9 cellular contexts compared by ENCODE assay signal in the genomic region with DNA sequence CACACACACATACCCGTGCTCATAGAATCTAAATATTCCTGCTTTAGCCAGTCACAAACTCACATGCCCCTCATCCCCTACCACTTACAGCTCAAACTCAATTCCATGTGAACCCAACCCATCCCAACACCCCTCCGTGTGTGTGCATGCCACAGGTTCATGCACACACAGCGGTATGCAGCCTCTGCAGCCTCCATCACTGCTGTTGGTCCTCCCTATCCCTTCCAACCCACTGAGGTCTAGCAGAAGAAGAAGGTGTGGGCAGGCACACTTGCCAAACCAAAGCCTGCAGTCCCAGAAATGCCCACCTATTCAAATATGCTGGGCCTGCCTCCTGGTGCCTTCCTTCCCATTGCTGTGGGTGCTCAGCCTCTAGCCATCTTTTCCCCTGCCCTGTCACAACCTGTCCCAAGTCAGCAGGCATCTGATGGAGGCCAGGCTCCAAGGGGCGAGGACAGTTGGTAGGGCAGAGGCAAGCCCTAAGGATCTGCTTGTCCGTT. TPM values are rescaled to one million over a fixed set of nuclear protein-coding genes. Genes with fewer than 3 reads are reported as not detected.
DNase-seq lines count a peak whose midpoint lies in the region; ATAC-seq, FAIRE-seq and TF ChIP-seq lines count a peak whose summit lies in the region.
"Had no signal": no experiment of that assay in that cellular context is flagged by ENCODE, and none has a peak within 500 bp of the region (broad histone marks: within the 10 kb centered on the region; RNA-seq: fewer than 3 reads in every experiment).

No MANE protein-coding gene starts in this region.

- peak overlapping the region; percentile 88 to 89 for H3K27ac ChIP-seq in kidney (ENCODE audit: low read depth in 2 of 2, low read length in 2 of 2)
- H3K27ac ChIP-seq in thyroid gland = peak overlapping the region in 2 of 3 donors; percentile 17 to 81

- H3K36me3 ChIP-seq in kidney (ENCODE audit: control insufficient read depth in 1 of 2, insufficient read depth in 2 of 2, low read length in 2 of 2) (peaks cover 11 to 13% of the 10 kb centered on the region in 2 donors), thyroid gland (peaks cover 0 to 2% of the 10 kb centered on the region in 2 donors)

- H3K27ac Mint-ChIP-seq in T-cell = peak overlapping the region; percentile 94 to 97

- H3K4me3 ChIP-seq in kidney (ENCODE audit: low read length in 2 of 2) = no peak overlapping the region
- H3K4me3 ChIP-seq in thyroid gland (replicated peaks in 1 of 3) = no peak overlapping the region

- FAIRE-seq in kidney (lab: Jason Lieb, UNC) = no peak

- H3K9me3 ChIP-seq in kidney (ENCODE audit: control insufficient read depth in 1 of 2, low read length in 2 of 2) (no peaks in the 10 kb centered on the region), thyroid gland (no peaks in the 10 kb centered on the region)

- 88 to 89% methylated on average over 5 of the region's 5 CpGs for WGBS in thyroid gland, 2 donors

- TF ChIP-seq POLR2A in thyroid gland (IDR thresholded peaks at IDR 0.05) = no peak

- peak overlapping the region in 1 of 2 donors; percentile 73 for H3K9ac ChIP-seq in kidney (ENCODE audit: low read length in 2 of 2)

- DNase-seq in activated effector memory CD4-positive, alpha-beta T cell treated with anti-CD3 and anti-CD28 coated beads, Interleukin-2, amount 50 U/mL, for 16 hours = peak; percentile 62
- DNase-seq in activated effector memory CD4-positive, alpha-beta T cell treated with Interleukin-2 at 50 U/mL for 16 hours = no peak
- no peak for DNase-seq in T-cell
- DNase-seq in kidney = peak; percentile 52
- DNase-seq in thyroid gland = no peak
- no peak for DNase-seq in NCI-H526 treated with DMSO at 0.1 percent for 48 hours (lab: John Stamatoyannopoulos, UW)
- no peak for DNase-seq in nucleus accumbens (lab: John Stamatoyannopoulos, UW)
- DNase-seq: RPMI8226 had no signal

- ATAC-seq in T-cell (replicated peaks in 1 of 4) (no peak), GM18858 (IDR thresholded peaks at IDR 0.05; ENCODE audit: unreplicated experiment) (no peak)

- TF ChIP-seq CTCF in kidney (IDR thresholded peaks at IDR 0.05; ENCODE audit: borderline replicate concordance, extremely low read depth, insufficient read depth) (no peak), thyroid gland (IDR thresholded peaks at IDR 0.05) (no peak)

- peaks cover 45% of the 10 kb centered on the region for H3K36me3 Mint-ChIP-seq in T-cell

- peaks cover 14 to 19% of the 10 kb centered on the region in 2 donors for H3K4me1 ChIP-seq in kidney (ENCODE audit: control insufficient read depth in 1 of 2, insufficient read depth in 1 of 2, low read depth in 1 of 2, low read length in 2 of 2)
- peaks cover 23 to 37% of the 10 kb centered on the region in 2 donors for H3K4me1 ChIP-seq in thyroid gland

- CTCF ChIA-PET in T-cell (lab: Charles Lee) = interaction anchor here in 1 of 2 donors (0.6 to 1.8 kb wide), 8 partner anchors 10 to 141 kb away, joined by 3 to 11 read pairs (median 4); no protein-coding TSS in a partner anchor

- H3K4me1 Mint-ChIP-seq in T-cell = peaks cover 69 to 88% (median 82%) of the 10 kb centered on the region in 3 donors

- no peaks in the 10 kb centered on the region for H3K27me3 Mint-ChIP-seq in T-cell

- no peaks in the 10 kb centered on the region for H3K9me3 Mint-ChIP-seq in T-cell

- POLR2A ChIA-PET in T-cell (lab: Charles Lee) = interaction anchor here in 1 of 2 donors (0.6 kb wide), 1 partner anchor 719 kb away, joined by 3 read pairs; no protein-coding TSS in a partner anchor

- intact Hi-C loops in kidney (cut with DNase I) (no loop called here), thyroid gland (cut with DNase I) (no loop called here)

- no peaks in the 10 kb centered on the region for H3K27me3 ChIP-seq in thyroid gland

- peak overlapping the region; percentile 44 to 85 (median 66) for H3K4me3 Mint-ChIP-seq in T-cell

RNA-seq across cellular contexts. Expression of a gene that starts 26.2 kb away (rescaled TPM):
- total RNA-seq in T-cell (10 to 100 TPM; 72.0 to 91.7 (median 83.9) TPM), kidney (55.9 TPM), thyroid gland (100 to 1,000 TPM in 2 of 4 donors, 10 to 100 TPM in 2; 15.0 to 208 (median 91.4) TPM)
- polyA plus RNA-seq in kidney (ENCODE audit: insufficient read depth, low read depth, low replicate concordance) = 28.6 TPM

Comparison
In these comparisons a context has a peak if more than half of its experiments do, and no peak if none do; other contexts are left out.
1. DNase-seq: peak in activated effector memory CD4-positive, alpha-beta T cell treated with anti-CD3 and anti-CD28 coated beads, Interleukin-2, amount 50 U/mL, for 16 hours (single experiment) and kidney (single experiment); none in activated effector memory CD4-positive, alpha-beta T cell treated with Interleukin-2 at 50 U/mL for 16 hours (single experiment), T-cell (0 of 34), thyroid gland (0 of 2), NCI-H526 treated with DMSO at 0.1 percent for 48 hours (single experiment) and nucleus accumbens (0 of 56).